Comparison of ENCODE assay signal across 13 cellular contexts in genomic region chr4:171266666-171267065, GRCh38.
"Had no signal": no experiment of that assay in that cellular context is flagged by ENCODE, and none has a peak within 500 bp of the region (broad histone marks: within the 10 kb centered on the region; RNA-seq: fewer than 3 reads in every experiment).

No MANE protein-coding gene starts in this region.

- H3K4me1 ChIP-seq: psoas muscle, spleen, suprapubic skin had no signal

- H3K4me3 ChIP-seq: cardiac muscle cell, psoas muscle, spleen, suprapubic skin had no signal

- H3K36me3 ChIP-seq: cardiac muscle cell, spleen, suprapubic skin had no signal

- H3K27ac ChIP-seq: cardiac muscle cell, psoas muscle, spleen, suprapubic skin had no signal

- ATAC-seq: left lobe of liver, psoas muscle, sciatic nerve had no signal

- H3K9me3 ChIP-seq: psoas muscle, suprapubic skin had no signal

- DNase-seq: activated CD4-positive, alpha-beta T cell treated with anti-CD3 and anti-CD28 coated beads for 1 hour; activated CD4-positive, alpha-beta T cell treated with anti-CD3 and anti-CD28 coated beads, Interleukin-2, amount 50 U/mL, for 4 hours; activated naive CD4-positive, alpha-beta T cell treated with anti-CD3 and anti-CD28 coated beads, Interleukin-2, amount 50 U/mL, for 16 hours; activated T-cell treated with anti-CD3 and anti-CD28 coated beads for 4 hours; islet precursor cell; midbrain; psoas muscle; spleen; T1000 had no signal

- H3K27me3 ChIP-seq: cardiac muscle cell, spleen, suprapubic skin had no signal
